24 cellular contexts compared by ENCODE assay signal in the genomic region with DNA sequence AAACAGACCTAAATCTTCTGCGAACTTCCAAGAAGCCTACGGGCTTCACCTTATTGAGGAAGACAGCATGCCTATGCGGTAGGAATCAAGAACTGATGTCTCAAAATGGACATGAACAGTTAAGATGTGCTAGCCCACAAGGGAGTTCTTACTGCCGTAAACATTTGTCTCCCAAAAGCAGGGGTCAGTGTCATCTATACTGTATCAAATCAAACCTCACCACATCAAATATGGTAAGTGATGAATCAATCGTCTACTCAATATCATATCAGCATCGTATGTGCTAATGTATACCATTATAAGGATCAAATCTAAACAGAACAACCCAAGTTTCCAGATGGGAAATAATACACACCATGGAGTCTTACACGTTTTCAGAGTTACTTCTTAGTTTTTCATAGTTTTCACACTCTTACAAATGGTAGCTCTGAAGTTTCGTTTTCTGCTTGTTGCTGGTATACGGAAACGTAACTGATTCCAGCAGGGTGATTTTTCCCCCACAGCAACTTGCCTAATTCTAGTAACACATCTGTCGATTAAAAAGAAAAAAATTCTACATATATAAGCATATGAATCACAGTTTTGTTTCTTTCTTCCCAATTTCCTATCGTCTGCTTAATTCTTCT. TPM values are rescaled to one million over a fixed set of nuclear protein-coding genes. Genes with fewer than 3 reads are reported as not detected.
"Had no signal": no experiment of that assay in that cellular context is flagged by ENCODE, and none has a peak within 500 bp of the region (broad histone marks: within the 10 kb centered on the region; RNA-seq: fewer than 3 reads in every experiment).

No MANE protein-coding gene starts in this region.

- H3K36me3 Mint-ChIP-seq: WTC11 had no signal

- H3K27ac Mint-ChIP-seq: activated CD4-positive, alpha-beta T cell treated with anti-CD3 and anti-CD28 coated beads, Interleukin-2, amount 10 ng/mL, durations not matched to agents 7 days and 5 days; activated CD8-positive, alpha-beta T cell treated with anti-CD3 and anti-CD28 coated beads for 36 hours; activated naive CD4-positive, alpha-beta T cell treated with anti-CD3 and anti-CD28 coated beads, Interleukin-2, amount 50 U/mL, for 24 hours; activated T-cell treated with anti-CD3 and anti-CD28 coated beads, Interleukin-2, amount 50 U/mL, for 72 hours had no signal

- H3K9me3 Mint-ChIP-seq: activated CD4-positive, alpha-beta T cell treated with anti-CD3 and anti-CD28 coated beads, Interleukin-2, amount 10 ng/mL, durations not matched to agents 7 days and 5 days; activated CD8-positive, alpha-beta T cell treated with anti-CD3 and anti-CD28 coated beads for 36 hours; activated naive CD4-positive, alpha-beta T cell treated with anti-CD3 and anti-CD28 coated beads, Interleukin-2, amount 50 U/mL, for 24 hours; activated T-cell treated with anti-CD3 and anti-CD28 coated beads, Interleukin-2, amount 50 U/mL, for 72 hours; WTC11 had no signal

- DNase-seq: activated CD4-positive, alpha-beta T cell treated with anti-CD3 and anti-CD28 coated beads, Interleukin-2, amount 10 ng/mL, durations not matched to agents 7 days and 5 days; activated CD4-positive, CD25-positive, alpha-beta regulatory T cell treated with anti-CD3 and anti-CD28 coated beads, Interleukin-2, amount 50 U/mL, for 72 hours; activated CD8-positive, alpha-beta memory T cell treated with anti-CD3 and anti-CD28 coated beads, Interleukin-2, amount 50 U/mL, for 4 hours; activated CD8-positive, alpha-beta T cell treated with anti-CD3 and anti-CD28 coated beads for 36 hours; activated T-cell treated with anti-CD3 and anti-CD28 coated beads, Interleukin-2, amount 50 U/mL, for 72 hours; amniotic stem cell; brain microvascular endothelial cell; KG1; NCI-H1092; NCI-H1417; NCI-H1930; NCI-H2171 treated with DMSO at 0.1 percent for 48 hours; NCI-H226; NCI-H510A; PC-3; SHP77 treated with DMSO at 0.1 percent for 48 hours; T-helper 17 cell; T-helper 9 cell had no signal

- H3K9me3 ChIP-seq: ascending aorta had no signal

- ATAC-seq: activated CD8-positive, alpha-beta T cell treated with anti-CD3 and anti-CD28 coated beads for 36 hours; activated T-cell treated with anti-CD3 and anti-CD28 coated beads, Interleukin-2, amount 50 U/mL, for 72 hours; PC-3; T-helper 17 cell; WTC11 had no signal

- H3K4me3 Mint-ChIP-seq: activated CD4-positive, alpha-beta T cell treated with anti-CD3 and anti-CD28 coated beads, Interleukin-2, amount 10 ng/mL, durations not matched to agents 7 days and 5 days; activated CD8-positive, alpha-beta T cell treated with anti-CD3 and anti-CD28 coated beads for 36 hours; activated naive CD4-positive, alpha-beta T cell treated with anti-CD3 and anti-CD28 coated beads, Interleukin-2, amount 50 U/mL, for 24 hours; activated T-cell treated with anti-CD3 and anti-CD28 coated beads, Interleukin-2, amount 50 U/mL, for 72 hours; T-helper 17 cell; WTC11 had no signal

- H3K4me3 ChIP-seq: ascending aorta, cardiac muscle cell had no signal

- H3K27ac ChIP-seq: ascending aorta, brain microvascular endothelial cell, cardiac muscle cell had no signal

- H3K27me3 ChIP-seq: ascending aorta, brain microvascular endothelial cell, cardiac muscle cell had no signal

- H3K36me3 ChIP-seq: cardiac muscle cell had no signal

- H3K27me3 Mint-ChIP-seq: activated CD4-positive, alpha-beta T cell treated with anti-CD3 and anti-CD28 coated beads, Interleukin-2, amount 10 ng/mL, durations not matched to agents 7 days and 5 days; activated CD8-positive, alpha-beta T cell treated with anti-CD3 and anti-CD28 coated beads for 36 hours; activated naive CD4-positive, alpha-beta T cell treated with anti-CD3 and anti-CD28 coated beads, Interleukin-2, amount 50 U/mL, for 24 hours; T-helper 17 cell had no signal

RNA-seq across cellular contexts. Expression of a gene that starts 30.3 kb away (rescaled TPM):
- total RNA-seq: activated CD4-positive, alpha-beta T cell treated with anti-CD3 and anti-CD28 coated beads, Interleukin-2, amount 10 ng/mL, durations not matched to agents 7 days and 5 days; activated CD8-positive, alpha-beta T cell treated with anti-CD3 and anti-CD28 coated beads for 36 hours; activated T-cell treated with anti-CD3 and anti-CD28 coated beads, Interleukin-2, amount 50 U/mL, for 72 hours; ascending aorta; cardiac muscle cell; LHCN-M2; M059J; PC-3; T-helper 17 cell; WTC11 had no signal
